ENCODE assay signal across 12 cellular contexts in the genomic region with DNA sequence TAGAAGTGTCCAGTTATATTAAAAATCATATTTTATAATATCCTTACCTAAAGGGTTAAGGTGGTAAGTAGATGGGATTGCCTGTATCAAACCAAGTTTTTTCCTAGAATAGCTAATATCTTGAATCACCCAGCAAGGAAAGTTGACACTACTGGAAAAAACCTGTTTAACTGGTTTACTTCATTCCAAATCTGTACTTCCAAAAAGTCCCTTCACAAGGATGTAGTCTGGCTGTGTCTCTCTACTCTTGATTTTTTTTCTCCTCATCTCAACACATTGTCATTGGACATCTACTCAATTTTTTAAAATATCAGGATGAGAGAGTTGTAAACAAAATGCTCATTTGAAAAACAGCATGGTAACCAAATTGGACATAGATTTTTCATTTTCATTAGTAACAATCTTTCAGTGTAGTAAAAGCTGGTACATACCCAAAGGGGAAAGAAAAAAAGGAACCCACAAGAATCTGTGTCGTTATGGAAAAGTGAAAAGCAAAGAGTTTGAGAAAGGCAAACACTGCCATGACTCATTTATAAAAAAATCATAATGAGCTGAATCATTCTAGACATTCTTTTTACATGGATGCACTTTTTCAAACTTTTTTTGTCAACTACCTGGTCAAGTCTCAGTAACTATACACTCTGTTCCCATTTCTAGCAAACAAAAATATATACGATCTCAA.
A peak's percentile ranks its signal among the peaks of the same experiment; 100 is the strongest.
DNase-seq lines count a peak whose midpoint lies in the region; ATAC-seq and TF ChIP-seq lines count a peak whose summit lies in the region.
"Had no signal": no experiment of that assay in that cellular context is flagged by ENCODE, and none has a peak within 500 bp of the region (broad histone marks: within the 10 kb centered on the region; RNA-seq: fewer than 3 reads in every experiment).

No MANE protein-coding gene starts in this region.

- H3K4me1 ChIP-seq in endocrine pancreas (ENCODE audit: control insufficient read depth, insufficient read depth, low read length): no peaks in the 10 kb centered on the region
- peaks cover 7% of the 10 kb centered on the region for H3K4me1 ChIP-seq in mucosa of descending colon (ENCODE audit: low read depth)
- H3K4me1 ChIP-seq in neuronal stem cell (ENCODE audit: control insufficient read depth in 2 of 2, insufficient read depth in 1 of 2, low read depth in 1 of 2, low read length in 2 of 2): peaks cover 6 to 8% of the 10 kb centered on the region in 2 donors

- H4K91ac ChIP-seq in neuronal stem cell (ENCODE audit: low read depth, low read length, poor library complexity): no peak overlapping the region

- H3K27ac ChIP-seq in neuronal stem cell (replicated peaks; ENCODE audit: low read length): no peak overlapping the region

- no peak overlapping the region for H3K4ac ChIP-seq in neuronal stem cell (ENCODE audit: low read length)

- intact Hi-C loops in mucosa of descending colon (cut with DNase I, micrococcal nuclease): no loop called here

- no peak overlapping the region for H2BK120ac ChIP-seq in neuronal stem cell (ENCODE audit: low read depth, low read length)

- no peak overlapping the region for H2AFZ ChIP-seq in neuronal stem cell (ENCODE audit: low read length)

- H3K9ac ChIP-seq in endocrine pancreas (ENCODE audit: control insufficient read depth, insufficient read depth, low read length) (no peak overlapping the region), neuronal stem cell (ENCODE audit: low read depth, low read length, poor library complexity) (no peak overlapping the region)

- H2BK12ac ChIP-seq in neuronal stem cell (ENCODE audit: low read length): no peak overlapping the region

- no peak overlapping the region for H2AK5ac ChIP-seq in neuronal stem cell (ENCODE audit: low read depth, low read length)

- H4K8ac ChIP-seq in neuronal stem cell (ENCODE audit: low read depth, low read length): no peak overlapping the region

- no peak overlapping the region for H3K23ac ChIP-seq in neuronal stem cell (ENCODE audit: low read depth, low read length, poor library complexity)

- H3K27me3 ChIP-seq in endocrine pancreas (ENCODE audit: control insufficient read depth, insufficient read depth, low read length): no peaks in the 10 kb centered on the region
- H3K27me3 ChIP-seq in neuronal stem cell (ENCODE audit: control insufficient read depth in 3 of 3, insufficient read depth in 3 of 3, low read depth in 1 of 3, low read length in 3 of 3): no peaks in the 10 kb centered on the region

- H3K14ac ChIP-seq in neuronal stem cell (ENCODE audit: low read length): no peak overlapping the region

- H3K4me3 ChIP-seq in LNCaP clone FGC (ENCODE audit: low read depth, low read length): no peak overlapping the region
- peak overlapping the region; percentile 3 for H3K4me3 ChIP-seq in endocrine pancreas (ENCODE audit: control insufficient read depth, insufficient read depth, low read length)
- no peak overlapping the region for H3K4me3 ChIP-seq in mucosa of descending colon
- no peak overlapping the region for H3K4me3 ChIP-seq in neuronal stem cell (ENCODE audit: low read length in 2 of 2)

- peak; percentile 55 for ATAC-seq in mucosa of descending colon
- no peak for ATAC-seq in GM21576 (IDR thresholded peaks at IDR 0.05; ENCODE audit: unreplicated experiment)

- H3K18ac ChIP-seq in neuronal stem cell (ENCODE audit: low read length): no peak overlapping the region

- peak; percentile 69 for DNase-seq in AG20443 (ENCODE audit: low spot score)
- DNase-seq in LNCaP clone FGC (ENCODE audit: low read depth): peak; percentile 18
- no peak for DNase-seq in mucosa of descending colon
- no peak for DNase-seq in stimulated activated CD4-positive, alpha-beta T cell treated with anti-CD3 and anti-CD28 coated beads, Interleukin-2, amount 100 ng/mL, for 24 hours
- DNase-seq in neuronal stem cell (ENCODE audit: low spot score): no peak
- DNase-seq in GM10266 (ENCODE audit: extremely low spot score): no peak
- DNase-seq: activated T-cell treated with anti-CD3 and anti-CD28 coated beads, Interleukin-2, amount 50 U/mL, for 1 hour; head of caudate nucleus; NCI-H1436 treated with DMSO at 0.1 percent for 48 hours; stimulated activated CD8-positive, alpha-beta memory T cell treated with anti-CD3 and anti-CD28 coated beads, Interleukin-4, amount 100 ng/mL, for 48 hours had no signal

- H3K79me1 ChIP-seq in neuronal stem cell (ENCODE audit: low read depth, low read length): no peaks in the 10 kb centered on the region

- no peak for TF ChIP-seq CTCF in LNCaP clone FGC (IDR thresholded peaks at IDR 0.05; ENCODE audit: control insufficient read depth, extremely low read depth, insufficient read depth)
- TF ChIP-seq CTCF in mucosa of descending colon (IDR thresholded peaks at IDR 0.05): no peak
- TF ChIP-seq CTCF in GM10266 (IDR thresholded peaks at IDR 0.05; ENCODE audit: control insufficient read depth, insufficient read depth, low read depth, missing control alignments): no peak

- no peak overlapping the region for H2BK5ac ChIP-seq in neuronal stem cell (ENCODE audit: low read length)

- 100% methylated on average over 1 of the region's 2 CpGs; no CpG with 5 or more reads in 1 of the 2 donors for WGBS in neuronal stem cell (ENCODE audit: extremely low coverage in 2 of 2, insufficient read length in 2 of 2, insufficient replicate concordance in 1 of 2), 2 donors

- no peak overlapping the region for H2BK15ac ChIP-seq in neuronal stem cell (ENCODE audit: low read length)

- H3K9me3 ChIP-seq in endocrine pancreas (ENCODE audit: control insufficient read depth, low read length): no peaks in the 10 kb centered on the region
- peaks cover 8% of the 10 kb centered on the region for H3K9me3 ChIP-seq in mucosa of descending colon
- peaks cover 0 to 5% of the 10 kb centered on the region in 2 donors for H3K9me3 ChIP-seq in neuronal stem cell (replicated peaks in 1 of 2; ENCODE audit: control insufficient read depth in 2 of 2, insufficient read depth in 1 of 2, low read depth in 1 of 2, low read length in 2 of 2)

- H3K36me3 ChIP-seq in endocrine pancreas (ENCODE audit: control insufficient read depth, insufficient read depth, low read length) (no peaks in the 10 kb centered on the region), mucosa of descending colon (ENCODE audit: low read depth) (no peaks in the 10 kb centered on the region), neuronal stem cell (replicated peaks in 1 of 2; ENCODE audit: control insufficient read depth in 2 of 2, insufficient read depth in 2 of 2, low read length in 2 of 2) (peaks cover 0 to 2% of the 10 kb centered on the region in 2 donors)

- no peak overlapping the region for H3K4me2 ChIP-seq in neuronal stem cell (ENCODE audit: insufficient read depth, low read length, poor library complexity, severe bottlenecking)

Comparison
In these comparisons a context has a peak if more than half of its experiments do, and no peak if none do; other contexts are left out.
1. DNase-seq: peak in AG20443 (single experiment) and LNCaP clone FGC (single experiment); none in mucosa of descending colon (0 of 3), stimulated activated CD4-positive, alpha-beta T cell treated with anti-CD3 and anti-CD28 coated beads, Interleukin-2, amount 100 ng/mL, for 24 hours (0 of 2), neuronal stem cell (single experiment) and GM10266 (single experiment).